Comparison of ENCODE assay signal across 27 cellular contexts in the genomic region with DNA sequence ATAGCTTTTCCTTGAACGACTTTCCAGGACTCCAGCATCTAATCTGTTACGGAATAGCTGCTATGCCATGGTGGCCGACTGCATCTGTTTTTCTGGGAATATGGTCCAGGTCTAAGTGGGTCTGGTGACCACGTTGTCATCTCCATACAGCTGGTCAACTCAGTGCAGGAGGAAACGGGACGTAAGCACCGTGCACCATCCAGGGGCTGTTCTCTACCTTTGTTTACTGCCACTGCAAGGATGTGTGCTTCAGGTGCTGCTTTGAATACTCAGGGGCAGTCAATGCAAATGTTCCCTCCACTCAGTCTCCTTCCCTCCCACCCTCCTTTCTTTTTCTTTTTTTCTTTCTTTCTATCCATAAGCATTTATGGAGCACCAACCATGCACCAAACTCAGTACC.
"Had no signal": no experiment of that assay in that cellular context is flagged by ENCODE, and none has a peak within 500 bp of the region (broad histone marks: within the 10 kb centered on the region; RNA-seq: fewer than 3 reads in every experiment).

No MANE protein-coding gene starts in this region.

- H3K27ac Mint-ChIP-seq: mesothelial cell of epicardium; naive B cell; natural killer cell; nephron progenitor cell; neural progenitor cell; stimulated activated naive B cell treated with anti-CD40 and anti-IgM and Interleukin-4, amounts not matched to agents 10 μg/mL and 1 μg/mL and 100 μg/mL, for 72 hours had no signal

- H3K4me3 ChIP-seq: left ventricle myocardium inferior, lung, neural progenitor cell, pancreas, prostate gland, skin epidermis, stomach, testis, thyroid gland, transverse colon, upper lobe of left lung, vagina had no signal

- H3K27ac ChIP-seq: left ventricle myocardium inferior, neural progenitor cell, pancreas, prostate gland, skin epidermis, stomach, testis, thyroid gland, transverse colon, upper lobe of left lung, vagina had no signal

- H3K27me3 ChIP-seq: neural progenitor cell, pancreas, stomach, testis, thyroid gland, transverse colon, upper lobe of left lung, vagina had no signal

- H3K9me3 ChIP-seq: left ventricle myocardium inferior, pancreas, prostate gland, stomach, testis, thyroid gland, transverse colon, upper lobe of left lung, vagina had no signal

- H3K4me1 ChIP-seq: left ventricle myocardium inferior, pancreas, prostate gland, stomach, testis, thyroid gland, transverse colon, upper lobe of left lung, vagina had no signal

- DNase-seq: islet precursor cell; left ventricle myocardium inferior; naive B cell; natural killer cell; nephron progenitor cell; pancreas; posterior cingulate gyrus; retina; right cardiac atrium; stimulated activated CD4-positive, alpha-beta T cell treated with anti-CD3 and anti-CD28 coated beads, Interleukin-12 subunit alpha, Interleukin-12 subunit beta, amount 100 ng/mL, for 4 hours; stimulated activated CD4-positive, alpha-beta T cell treated with anti-CD3 and anti-CD28 coated beads, Interleukin-15, amount 100 ng/mL, for 24 hours; stimulated activated CD4-positive, alpha-beta T cell treated with anti-CD3 and anti-CD28 coated beads, Interleukin-2, amount 100 ng/mL, for 24 hours; stimulated activated CD4-positive, alpha-beta T cell treated with anti-CD3 and anti-CD28 coated beads, Interleukin-4, amount 100 ng/mL, for 1 hour; stimulated activated naive B cell treated with anti-CD40 and anti-IgM and Interleukin-4, amounts not matched to agents 10 μg/mL and 1 μg/mL and 100 μg/mL, for 72 hours; stimulated activated naive CD8-positive, alpha-beta T cell treated with anti-CD3 and anti-CD28 coated beads, Interleukin-15, Interleukin-2, amounts not matched to agents 100 U/mL and 50 U/mL, for 24 hours; stomach; testis; thyroid gland; transverse colon; upper lobe of left lung had no signal

- H3K9me3 Mint-ChIP-seq: mesothelial cell of epicardium; naive B cell; natural killer cell; nephron progenitor cell; neural progenitor cell; stimulated activated naive B cell treated with anti-CD40 and anti-IgM and Interleukin-4, amounts not matched to agents 10 μg/mL and 1 μg/mL and 100 μg/mL, for 72 hours had no signal

- ATAC-seq: pancreas; right cardiac atrium; sciatic nerve; stimulated activated naive B cell treated with anti-CD40 and anti-IgM and Interleukin-4, amounts not matched to agents 10 μg/mL and 1 μg/mL and 100 μg/mL, for 72 hours; stimulated activated naive CD8-positive, alpha-beta T cell treated with anti-CD3 and anti-CD28 coated beads, Interleukin-15, Interleukin-2, amounts not matched to agents 100 U/mL and 50 U/mL, for 24 hours had no signal

- FAIRE-seq: pancreas had no signal

- H3K36me3 Mint-ChIP-seq: mesothelial cell of epicardium; naive B cell; natural killer cell; neural progenitor cell; stimulated activated naive B cell treated with anti-CD40 and anti-IgM and Interleukin-4, amounts not matched to agents 10 μg/mL and 1 μg/mL and 100 μg/mL, for 72 hours had no signal

- H3K36me3 ChIP-seq: left ventricle myocardium inferior, neural progenitor cell, pancreas, prostate gland, stomach, thyroid gland, transverse colon, upper lobe of left lung, vagina had no signal
